ENCODE assay signal across 2 cellular contexts in the genomic region with DNA sequence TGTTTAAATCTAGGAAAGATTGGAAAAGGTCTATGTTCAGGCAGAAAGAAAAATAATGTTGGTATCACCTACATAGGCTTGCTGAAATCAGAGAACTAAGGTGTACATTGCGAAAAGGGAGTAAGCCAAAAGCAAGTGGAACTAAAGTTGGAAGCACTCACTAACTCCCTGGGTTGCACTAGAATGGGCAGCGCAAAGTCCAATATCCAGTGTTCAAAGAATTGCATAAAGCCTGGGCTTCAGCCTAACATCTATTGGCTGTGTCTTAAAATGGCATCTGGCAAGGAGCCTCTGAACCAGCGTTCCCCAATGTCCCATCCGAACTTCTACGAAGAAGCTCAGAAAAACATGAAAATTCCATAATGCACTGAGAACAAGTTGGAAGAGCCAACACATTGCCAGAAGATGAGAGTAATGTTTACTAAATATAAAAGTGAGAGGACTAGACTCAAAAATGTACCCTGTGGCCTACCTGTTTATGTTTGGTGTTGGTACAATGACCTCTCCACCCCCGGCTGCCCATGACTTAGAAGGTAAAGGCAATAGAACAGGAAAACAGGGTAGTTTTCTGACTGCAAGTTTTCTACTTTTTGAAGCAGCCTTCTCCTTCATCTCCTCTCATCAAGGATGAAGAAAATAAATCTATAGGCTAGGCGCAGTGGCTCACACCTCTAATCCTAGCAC.
TF ChIP-seq lines count a peak whose summit lies in the region.

No MANE protein-coding gene starts in this region.

TF ChIP-seq in liver, 16 proteins besides CTCF, POLR2A, EP300 and RAD21 (continued from another document):
- TF ChIP-seq TAF1 (conservative IDR thresholded peaks at IDR 0.05) (no peak), HNF4G (IDR thresholded peaks at IDR 0.05) (peak; percentile 67), RXRA (IDR thresholded peaks at IDR 0.05) (peak in 1 of 2 donors; percentile 74), NR2F2 (IDR thresholded peaks at IDR 0.05) (no peak), FOXA2 (IDR thresholded peaks at IDR 0.05) (no peak), REST (IDR thresholded peaks at IDR 0.05) (peak; percentile 51)
- TF ChIP-seq, protein P1, sequence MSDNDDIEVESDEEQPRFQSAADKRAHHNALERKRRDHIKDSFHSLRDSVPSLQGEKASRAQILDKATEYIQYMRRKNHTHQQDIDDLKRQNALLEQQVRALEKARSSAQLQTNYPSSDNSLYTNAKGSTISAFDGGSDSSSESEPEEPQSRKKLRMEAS (IDR thresholded peaks at IDR 0.05): no peak
- TF ChIP-seq, protein P2, sequence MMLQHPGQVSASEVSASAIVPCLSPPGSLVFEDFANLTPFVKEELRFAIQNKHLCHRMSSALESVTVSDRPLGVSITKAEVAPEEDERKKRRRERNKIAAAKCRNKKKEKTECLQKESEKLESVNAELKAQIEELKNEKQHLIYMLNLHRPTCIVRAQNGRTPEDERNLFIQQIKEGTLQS (IDR thresholded peaks at IDR 0.05): no peak

TF ChIP-seq in HepG2, 621 proteins besides CTCF, POLR2A, EP300 and RAD21 (continued from another document):
- TF ChIP-seq, protein P3, sequence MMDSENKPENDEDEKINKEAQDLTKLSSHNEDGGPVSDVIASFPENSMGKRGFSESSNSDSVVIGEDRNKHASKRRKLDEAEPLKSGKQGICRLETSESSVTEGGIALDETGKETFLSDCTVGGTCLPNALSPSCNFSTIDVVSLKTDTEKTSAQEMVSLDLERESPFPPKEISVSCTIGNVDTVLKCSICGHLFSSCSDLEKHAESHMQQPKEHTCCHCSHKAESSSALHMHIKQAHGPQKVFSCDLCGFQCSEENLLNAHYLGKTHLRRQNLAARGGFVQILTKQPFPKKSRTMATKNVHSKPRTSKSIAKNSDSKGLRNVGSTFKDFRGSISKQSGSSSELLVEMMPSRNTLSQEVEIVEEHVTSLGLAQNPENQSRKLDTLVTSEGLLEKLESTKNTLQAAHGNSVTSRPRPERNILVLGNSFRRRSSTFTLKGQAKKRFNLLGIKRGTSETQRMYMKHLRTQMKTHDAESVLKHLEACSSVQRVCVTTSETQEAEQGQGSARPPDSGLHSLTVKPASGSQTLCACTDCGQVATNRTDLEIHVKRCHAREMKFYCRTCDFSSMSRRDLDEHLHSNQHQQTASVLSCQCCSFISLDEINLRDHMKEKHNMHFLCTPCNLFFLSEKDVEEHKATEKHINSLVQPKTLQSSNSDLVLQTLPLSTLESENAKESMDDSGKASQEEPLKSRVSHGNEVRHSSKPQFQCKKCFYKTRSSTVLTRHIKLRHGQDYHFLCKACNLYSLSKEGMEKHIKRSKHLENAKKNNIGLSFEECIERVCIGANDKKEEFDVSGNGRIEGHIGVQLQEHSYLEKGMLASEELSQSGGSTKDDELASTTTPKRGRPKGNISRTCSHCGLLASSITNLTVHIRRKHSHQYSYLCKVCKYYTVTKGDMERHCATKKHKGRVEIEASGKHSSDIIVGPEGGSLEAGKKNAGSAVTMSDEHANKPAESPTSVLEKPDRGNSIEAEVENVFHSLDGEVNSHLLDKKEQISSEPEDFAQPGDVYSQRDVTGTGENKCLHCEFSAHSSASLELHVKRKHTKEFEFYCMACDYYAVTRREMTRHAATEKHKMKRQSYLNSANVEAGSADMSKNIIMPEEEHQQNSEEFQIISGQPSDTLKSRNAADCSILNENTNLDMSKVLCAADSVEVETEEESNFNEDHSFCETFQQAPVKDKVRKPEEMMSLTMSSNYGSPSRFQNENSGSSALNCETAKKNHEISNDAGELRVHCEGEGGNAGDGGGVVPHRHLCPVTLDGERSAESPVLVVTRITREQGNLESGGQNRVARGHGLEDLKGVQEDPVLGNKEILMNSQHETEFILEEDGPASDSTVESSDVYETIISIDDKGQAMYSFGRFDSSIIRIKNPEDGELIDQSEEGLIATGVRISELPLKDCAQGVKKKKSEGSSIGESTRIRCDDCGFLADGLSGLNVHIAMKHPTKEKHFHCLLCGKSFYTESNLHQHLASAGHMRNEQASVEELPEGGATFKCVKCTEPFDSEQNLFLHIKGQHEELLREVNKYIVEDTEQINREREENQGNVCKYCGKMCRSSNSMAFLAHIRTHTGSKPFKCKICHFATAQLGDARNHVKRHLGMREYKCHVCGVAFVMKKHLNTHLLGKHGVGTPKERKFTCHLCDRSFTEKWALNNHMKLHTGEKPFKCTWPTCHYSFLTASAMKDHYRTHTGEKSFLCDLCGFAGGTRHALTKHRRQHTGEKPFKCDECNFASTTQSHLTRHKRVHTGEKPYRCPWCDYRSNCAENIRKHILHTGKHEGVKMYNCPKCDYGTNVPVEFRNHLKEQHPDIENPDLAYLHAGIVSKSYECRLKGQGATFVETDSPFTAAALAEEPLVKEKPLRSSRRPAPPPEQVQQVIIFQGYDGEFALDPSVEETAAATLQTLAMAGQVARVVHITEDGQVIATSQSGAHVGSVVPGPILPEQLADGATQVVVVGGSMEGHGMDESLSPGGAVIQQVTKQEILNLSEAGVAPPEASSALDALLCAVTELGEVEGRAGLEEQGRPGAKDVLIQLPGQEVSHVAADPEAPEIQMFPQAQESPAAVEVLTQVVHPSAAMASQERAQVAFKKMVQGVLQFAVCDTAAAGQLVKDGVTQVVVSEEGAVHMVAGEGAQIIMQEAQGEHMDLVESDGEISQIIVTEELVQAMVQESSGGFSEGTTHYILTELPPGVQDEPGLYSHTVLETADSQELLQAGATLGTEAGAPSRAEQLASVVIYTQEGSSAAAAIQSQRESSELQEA (CRISPR knock-in tag; IDR thresholded peaks at IDR 0.05; ENCODE audit: not compliant biosample characterization): no peak
